Comparison of ENCODE assay signal across 11 cellular contexts in the genomic region with DNA sequence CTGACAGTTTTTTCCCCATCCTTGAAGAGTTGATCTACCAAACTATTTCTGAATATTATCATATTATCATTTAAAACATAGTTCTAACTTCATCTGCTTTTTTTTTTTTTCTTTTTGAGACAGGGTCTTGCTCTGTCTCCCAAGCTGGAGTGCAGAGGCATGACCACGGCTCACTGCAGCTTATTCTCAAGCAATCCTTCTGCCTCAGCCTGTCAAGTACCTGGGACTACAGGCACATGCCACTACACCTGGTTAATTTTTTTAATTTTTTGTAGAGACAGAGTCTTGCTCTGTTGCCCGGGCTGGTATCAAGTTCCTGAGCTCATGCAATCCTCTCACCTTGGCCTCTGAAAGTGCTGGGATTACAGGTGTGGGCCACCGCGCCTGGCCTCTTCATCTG. TPM values are rescaled to one million over a fixed set of nuclear protein-coding genes. Genes with fewer than 3 reads are reported as not detected.
DNase-seq lines count a peak whose midpoint lies in the region; ATAC-seq and TF ChIP-seq lines count a peak whose summit lies in the region.
"Had no signal": no experiment of that assay in that cellular context is flagged by ENCODE, and none has a peak within 500 bp of the region (broad histone marks: within the 10 kb centered on the region; RNA-seq: fewer than 3 reads in every experiment).

No MANE protein-coding gene starts in this region.

- intact Hi-C loops in heart right ventricle (cut with DNase I) (loop anchor here in 5 of 10 donors (5.0 to 10.0 kb wide), 3 partner anchors 50 to 150 kb away; a partner anchor contains a TSS), thyroid gland (cut with DNase I) (no loop called here), sciatic nerve (cut with DNase I) (no loop called here)

- H3K4me1 ChIP-seq in heart right ventricle = peaks cover 3 to 61% (median 40%) of the 10 kb centered on the region in 9 donors
- peaks cover 0 to 36% of the 10 kb centered on the region in 2 donors for H3K4me1 ChIP-seq in right atrium auricular region
- peaks cover 5% of the 10 kb centered on the region for H3K4me1 ChIP-seq in iPS-15b (ENCODE audit: control insufficient read depth, insufficient read depth, low read length)
- peaks cover 14 to 41% of the 10 kb centered on the region in 2 donors for H3K4me1 ChIP-seq in thyroid gland

- TF ChIP-seq CTCF in heart right ventricle (IDR thresholded peaks at IDR 0.05) (no peak), right atrium auricular region (IDR thresholded peaks at IDR 0.05) (no peak), thyroid gland (IDR thresholded peaks at IDR 0.05) (no peak)

- H3K9me3 Mint-ChIP-seq in activated CD8-positive, alpha-beta T cell treated with anti-CD3 and anti-CD28 coated beads, Interleukin-2, amount 10 ng/mL, durations not matched to agents 7 days and 5 days (ENCODE audit: insufficient read depth) = no peaks in the 10 kb centered on the region

- H3K27ac ChIP-seq in heart right ventricle = no peak overlapping the region
- H3K27ac ChIP-seq in right atrium auricular region = no peak overlapping the region
- no peak overlapping the region for H3K27ac ChIP-seq in thyroid gland

- no peak for ATAC-seq in heart right ventricle
- ATAC-seq in activated CD8-positive, alpha-beta T cell treated with anti-CD3 and anti-CD28 coated beads, Interleukin-2, amount 10 ng/mL, durations not matched to agents 7 days and 5 days = no peak
- no peak for ATAC-seq in GM21717 (IDR thresholded peaks at IDR 0.05; ENCODE audit: unreplicated experiment)
- no peak for ATAC-seq in sciatic nerve

- peak overlapping the region; percentile 85 for H3K4me3 Mint-ChIP-seq in activated CD8-positive, alpha-beta T cell treated with anti-CD3 and anti-CD28 coated beads, Interleukin-2, amount 10 ng/mL, durations not matched to agents 7 days and 5 days

- no peak overlapping the region for H3K27ac Mint-ChIP-seq in activated CD8-positive, alpha-beta T cell treated with anti-CD3 and anti-CD28 coated beads, Interleukin-2, amount 10 ng/mL, durations not matched to agents 7 days and 5 days

- CTCF ChIA-PET in activated CD8-positive, alpha-beta T cell treated with anti-CD3 and anti-CD28 coated beads, Interleukin-2, amount 10 ng/mL, durations not matched to agents 7 days and 5 days (lab: Charles Lee) = interaction anchor here (1.2 to 1.6 kb wide), 3 partner anchors 13 to 344 kb away, joined by 3 to 7 read pairs (median 3); no protein-coding TSS in a partner anchor

- peaks cover 41% of the 10 kb centered on the region for H3K4me1 Mint-ChIP-seq in activated CD8-positive, alpha-beta T cell treated with anti-CD3 and anti-CD28 coated beads, Interleukin-2, amount 10 ng/mL, durations not matched to agents 7 days and 5 days (ENCODE audit: low read depth)

- no peak overlapping the region for H3K9ac ChIP-seq in iPS-15b (ENCODE audit: low read depth, low read length)

- H3K27me3 Mint-ChIP-seq in activated CD8-positive, alpha-beta T cell treated with anti-CD3 and anti-CD28 coated beads, Interleukin-2, amount 10 ng/mL, durations not matched to agents 7 days and 5 days (ENCODE audit: low read depth) = peaks cover 8% of the 10 kb centered on the region

- H3K36me3 ChIP-seq in heart right ventricle (peaks cover 0 to 25% (median 0%) of the 10 kb centered on the region in 9 donors), right atrium auricular region (peaks cover 3% of the 10 kb centered on the region), iPS-15b (ENCODE audit: control insufficient read depth, insufficient read depth, low read length) (peaks cover 8% of the 10 kb centered on the region), thyroid gland (peaks cover 0 to 5% of the 10 kb centered on the region in 2 donors)

- peak overlapping the region in 8 of 10 donors; percentile 65 to 89 (median 76) for H3K4me3 ChIP-seq in heart right ventricle
- no peak overlapping the region for H3K4me3 ChIP-seq in right atrium auricular region
- peak overlapping the region; percentile 97 for H3K4me3 ChIP-seq in iPS-15b (ENCODE audit: low read depth, low read length)
- H3K4me3 ChIP-seq in thyroid gland (replicated peaks in 1 of 3) = no peak overlapping the region

- no peaks in the 10 kb centered on the region for H3K27me3 ChIP-seq in heart right ventricle
- H3K27me3 ChIP-seq in right atrium auricular region = no peaks in the 10 kb centered on the region
- H3K27me3 ChIP-seq in iPS-15b (ENCODE audit: control insufficient read depth, insufficient read depth, low read length) = no peaks in the 10 kb centered on the region
- no peaks in the 10 kb centered on the region for H3K27me3 ChIP-seq in thyroid gland
- H3K27me3 ChIP-seq: stomach had no signal

- TF ChIP-seq POLR2A in thyroid gland (IDR thresholded peaks at IDR 0.05) = no peak

- no peak for DNase-seq in heart right ventricle
- no peak for DNase-seq in right atrium auricular region (ENCODE audit: low spot score)
- DNase-seq in activated CD8-positive, alpha-beta T cell treated with anti-CD3 and anti-CD28 coated beads, Interleukin-2, amount 10 ng/mL, durations not matched to agents 7 days and 5 days = no peak
- DNase-seq in thyroid gland = peak; percentile 55
- DNase-seq in NCI-H524 (lab: John Stamatoyannopoulos, UW) = no peak
- DNase-seq in sciatic nerve (ENCODE audit: low spot score) = no peak
- DNase-seq: COR-L47, NCI-H226, stomach had no signal

- POLR2A ChIA-PET in activated CD8-positive, alpha-beta T cell treated with anti-CD3 and anti-CD28 coated beads, Interleukin-2, amount 10 ng/mL, durations not matched to agents 7 days and 5 days (lab: Charles Lee) = interaction anchor here (0.6 kb wide), 1 partner anchor 208 kb away, joined by 3 read pairs; no protein-coding TSS in a partner anchor

- peaks cover 28% of the 10 kb centered on the region for H3K36me3 Mint-ChIP-seq in activated CD8-positive, alpha-beta T cell treated with anti-CD3 and anti-CD28 coated beads, Interleukin-2, amount 10 ng/mL, durations not matched to agents 7 days and 5 days (ENCODE audit: low read depth)

- WGBS in heart right ventricle, 2 donors = 93 to 96% methylated on average over 4 of the region's 4 CpGs
- WGBS in thyroid gland, 2 donors = 70 to 71% methylated on average over 4 of the region's 4 CpGs

- H3K9me3 ChIP-seq in heart right ventricle (no peaks in the 10 kb centered on the region), right atrium auricular region (no peaks in the 10 kb centered on the region), iPS-15b (ENCODE audit: control insufficient read depth, insufficient read depth, low read length) (no peaks in the 10 kb centered on the region), thyroid gland (no peaks in the 10 kb centered on the region)
- H3K9me3 ChIP-seq: stomach had no signal

RNA-seq across cellular contexts. Expression of a gene that starts 1.3 kb away (rescaled TPM):
- total RNA-seq in heart right ventricle (10 to 100 TPM; 17.3 to 23.2 (median 20.2) TPM), right atrium auricular region (10 to 100 TPM; 27.8 to 28.1 TPM), thyroid gland (10 to 100 TPM; 50.9 to 71.2 (median 62.2) TPM), sciatic nerve (42.5 TPM)
- polyA plus RNA-seq in heart right ventricle = 10 to 100 TPM; 16.5 to 68.9 TPM
- 10 to 100 TPM; 28.2 to 29.8 TPM for total RNA-seq in activated CD8-positive, alpha-beta T cell treated with anti-CD3 and anti-CD28 coated beads, Interleukin-2, amount 10 ng/mL, durations not matched to agents 7 days and 5 days

RNA-seq across cellular contexts. Expression of a gene that starts 15.2 kb away (rescaled TPM):
- total RNA-seq in heart right ventricle (1 to 10 TPM in 9 of 10 donors, under 1 TPM in 1; 0.87 to 3.1 (median 1.5) TPM), right atrium auricular region (1 to 10 TPM; 4.3 to 6.7 TPM), thyroid gland (10 to 100 TPM in 1 of 4 donors, 1 to 10 TPM in 3; 4.3 to 15.0 (median 7.9) TPM), sciatic nerve (5.7 TPM)
- polyA plus RNA-seq in heart right ventricle = 1 to 10 TPM; 1.7 to 3.0 TPM
- not detected for total RNA-seq in activated CD8-positive, alpha-beta T cell treated with anti-CD3 and anti-CD28 coated beads, Interleukin-2, amount 10 ng/mL, durations not matched to agents 7 days and 5 days

Comparison
In these comparisons a context has a peak if more than half of its experiments do, and no peak if none do; other contexts are left out.
1. H3K4me3 ChIP-seq: peak in heart right ventricle (8 of 10) and iPS-15b (single experiment); none in right atrium auricular region (0 of 2) and thyroid gland (0 of 3).
2. DNase-seq: peak in thyroid gland (2 of 2); none in heart right ventricle (0 of 2), right atrium auricular region (single experiment), activated CD8-positive, alpha-beta T cell treated with anti-CD3 and anti-CD28 coated beads, Interleukin-2, amount 10 ng/mL, durations not matched to agents 7 days and 5 days (single experiment), NCI-H524 (0 of 2) and sciatic nerve (single experiment).